18 cellular contexts compared by ENCODE assay signal in genomic region chr1:42965339-42965738, GRCh38.
"Had no signal": no experiment of that assay in that cellular context is flagged by ENCODE, and none has a peak within 500 bp of the region (broad histone marks: within the 10 kb centered on the region; RNA-seq: fewer than 3 reads in every experiment).

No MANE protein-coding gene starts in this region.

- H3K27ac ChIP-seq: left lung, neutrophil, right lobe of liver, testis had no signal

- ATAC-seq: activated T-cell treated with anti-CD3 and anti-CD28 coated beads, Interleukin-2, amount 50 U/mL, for 72 hours; left lung; natural killer cell treated with Interleukin-12 subunit alpha and Interleukin-12 subunit beta and Interleukin-15 and Interleukin-18, amount 100 ng/mL, for 72 hours; right lobe of liver had no signal

- H3K4me1 ChIP-seq: right lobe of liver, testis had no signal

- H3K27me3 ChIP-seq: right lobe of liver, testis had no signal

- H3K9me3 ChIP-seq: left lung, neutrophil, right lobe of liver, testis had no signal

- DNase-seq: activated CD4-positive, alpha-beta memory T cell treated with anti-CD3 and anti-CD28 coated beads, Interleukin-2, amount 10 ng/mL, durations not matched to agents 7 days and 5 days; activated CD4-positive, alpha-beta T cell treated with anti-CD3 and anti-CD28 coated beads, Interleukin-2, amount 10 ng/mL, durations not matched to agents 24 days and 14 days; activated effector memory CD4-positive, alpha-beta T cell treated with Interleukin-2 at 50 U/mL for 16 hours; activated naive CD4-positive, alpha-beta T cell treated with anti-CD3 and anti-CD28 coated beads for 36 hours; activated naive CD8-positive, alpha-beta T cell treated with anti-CD3 and anti-CD28 coated beads, Interleukin-2, amount 10 ng/mL, durations not matched to agents 7 days and 5 days; activated T-cell treated with anti-CD3 and anti-CD28 coated beads, Interleukin-2, amount 50 U/mL, for 72 hours; amniotic stem cell; erythroblast; foreskin melanocyte; kidney glomerular epithelial cell; left lung; right lobe of liver; small intestine; stimulated activated CD4-positive, alpha-beta T cell treated with anti-CD3 and anti-CD28 coated beads, Interleukin-4, amount 100 ng/mL, for 1 hour; stimulated activated naive CD4-positive, alpha-beta T cell; testis had no signal

- H3K4me3 ChIP-seq: left lung, right lobe of liver, testis had no signal

- H3K36me3 ChIP-seq: left lung, neutrophil, right lobe of liver had no signal
